ENCODE assay signal across 8 cellular contexts in the genomic region with DNA sequence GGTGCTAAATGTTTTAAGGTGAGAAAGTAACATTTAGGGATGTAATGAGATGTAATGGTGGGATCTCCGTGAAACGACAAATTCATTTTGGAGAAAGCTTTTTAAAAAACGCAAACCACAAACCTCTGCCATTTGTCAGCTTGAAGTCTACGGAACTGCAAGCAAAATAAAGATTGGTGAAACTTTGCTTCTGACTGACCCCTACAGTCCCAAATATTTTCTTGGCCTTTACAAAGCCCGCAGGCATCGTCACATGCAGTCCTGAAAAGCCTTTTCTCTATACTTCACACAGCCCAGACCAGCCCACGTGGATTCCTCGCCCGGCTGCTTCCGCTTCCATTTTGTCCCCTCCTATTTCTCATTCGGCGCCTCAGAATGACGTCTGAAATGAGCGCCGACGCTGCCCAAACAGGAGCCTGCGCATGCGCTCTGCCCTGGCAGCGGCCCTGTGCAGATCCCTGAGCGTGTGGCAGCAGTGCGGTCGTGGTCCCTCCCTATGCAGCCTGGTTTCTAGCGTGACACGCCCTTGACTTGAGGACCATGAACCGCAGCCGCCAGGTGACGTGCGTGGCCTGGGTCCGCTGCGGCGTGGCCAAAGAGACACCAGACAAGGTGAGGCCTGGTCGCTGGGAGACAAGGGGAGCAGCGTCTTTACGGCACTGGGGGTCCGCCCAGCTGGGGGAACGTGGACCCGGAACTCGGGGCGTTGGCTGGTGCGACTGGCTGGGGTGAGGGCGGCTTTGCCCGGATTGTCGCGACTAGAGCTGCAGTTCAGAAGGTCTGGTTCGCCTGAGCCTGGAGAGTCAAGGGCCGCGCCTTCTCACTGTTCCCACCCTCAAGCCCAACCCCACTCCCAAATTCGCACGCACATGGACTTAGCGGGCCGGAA. TPM values are rescaled to one million over a fixed set of nuclear protein-coding genes. Genes with fewer than 3 reads are reported as not detected.
A peak's percentile ranks its signal among the peaks of the same experiment; 100 is the strongest.
DNase-seq lines count a peak whose midpoint lies in the region; ATAC-seq and TF ChIP-seq lines count a peak whose summit lies in the region.

A gene (plus strand): TSS at position 440 of the 889 bp plus-strand sequence. CDS start 101 bp downstream, at position 541.

- peak within 1 kb of the TSS; percentile 59 for H3K4me3 ChIP-seq in mucosa of descending colon

- TF ChIP-seq CTCF in mucosa of descending colon (IDR thresholded peaks at IDR 0.05), result peak; percentile 12

- peak; percentile 92 for DNase-seq in DMS153 (lab: John Stamatoyannopoulos, UW)
- DNase-seq in OCI-M2 (lab: John Stamatoyannopoulos, UW; ENCODE audit: unreplicated experiment), result peak; percentile 30
- DNase-seq in activated T-cell treated with anti-CD3 and anti-CD28 coated beads for 4 hours, result peak; percentile 93
- DNase-seq in epithelial cell of prostate (ENCODE audit: low read depth, low spot score), result peak; percentile 74
- DNase-seq in mucosa of descending colon, result peak; percentile 96 to 99 (median 97)
- DNase-seq in stimulated activated CD8-positive, alpha-beta memory T cell treated with anti-CD3 and anti-CD28 coated beads, Interleukin-4, amount 100 ng/mL, for 1 hour (ENCODE audit: low read depth in 2 of 2, low spot score in 1 of 2), result peak; percentile 89 to 90

- no peaks in the 10 kb centered on the region for H3K36me3 ChIP-seq in mucosa of descending colon (ENCODE audit: low read depth)

- peak within 1 kb of the TSS; percentile 65 for H3K27ac ChIP-seq in epithelial cell of prostate

- no peaks in the 10 kb centered on the region for H3K9me3 ChIP-seq in mucosa of descending colon

- ATAC-seq in GM21576 (IDR thresholded peaks at IDR 0.05; ENCODE audit: unreplicated experiment) (peak; percentile 85), mucosa of descending colon (peak; percentile 98)

- TF ChIP-seq EP300 in Ishikawa (IDR thresholded peaks at IDR 0.05; ENCODE audit: borderline replicate concordance), result no peak

- peaks cover 17% of the 10 kb centered on the region for H3K4me1 ChIP-seq in mucosa of descending colon (ENCODE audit: low read depth)

- TF ChIP-seq RAD21 in Ishikawa (IDR thresholded peaks at IDR 0.05; ENCODE audit: low read depth), result no peak

- intact Hi-C loops in mucosa of descending colon (cut with DNase I, micrococcal nuclease), result no loop called here

TF ChIP-seq in Ishikawa, 13 proteins besides CTCF, POLR2A, EP300 and RAD21:
- TF ChIP-seq TAF1 (IDR thresholded peaks at IDR 0.05; ENCODE audit: low read depth), result peak; percentile 85
- TF ChIP-seq ZBTB7A (IDR thresholded peaks at IDR 0.05; ENCODE audit: low read depth), result peak; percentile 71; the same call in 1 of the 2 replicates
- TF ChIP-seq CREB1 (IDR thresholded peaks at IDR 0.05; ENCODE audit: low read depth), result peak; percentile 98
- TF ChIP-seq CEBPB (IDR thresholded peaks at IDR 0.05), result no peak
- TF ChIP-seq, protein P1, sequence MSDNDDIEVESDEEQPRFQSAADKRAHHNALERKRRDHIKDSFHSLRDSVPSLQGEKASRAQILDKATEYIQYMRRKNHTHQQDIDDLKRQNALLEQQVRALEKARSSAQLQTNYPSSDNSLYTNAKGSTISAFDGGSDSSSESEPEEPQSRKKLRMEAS (IDR thresholded peaks at IDR 0.05), result peak; percentile 99
- TF ChIP-seq TEAD4 (IDR thresholded peaks at IDR 0.05), result no peak
- TF ChIP-seq, protein P2, sequence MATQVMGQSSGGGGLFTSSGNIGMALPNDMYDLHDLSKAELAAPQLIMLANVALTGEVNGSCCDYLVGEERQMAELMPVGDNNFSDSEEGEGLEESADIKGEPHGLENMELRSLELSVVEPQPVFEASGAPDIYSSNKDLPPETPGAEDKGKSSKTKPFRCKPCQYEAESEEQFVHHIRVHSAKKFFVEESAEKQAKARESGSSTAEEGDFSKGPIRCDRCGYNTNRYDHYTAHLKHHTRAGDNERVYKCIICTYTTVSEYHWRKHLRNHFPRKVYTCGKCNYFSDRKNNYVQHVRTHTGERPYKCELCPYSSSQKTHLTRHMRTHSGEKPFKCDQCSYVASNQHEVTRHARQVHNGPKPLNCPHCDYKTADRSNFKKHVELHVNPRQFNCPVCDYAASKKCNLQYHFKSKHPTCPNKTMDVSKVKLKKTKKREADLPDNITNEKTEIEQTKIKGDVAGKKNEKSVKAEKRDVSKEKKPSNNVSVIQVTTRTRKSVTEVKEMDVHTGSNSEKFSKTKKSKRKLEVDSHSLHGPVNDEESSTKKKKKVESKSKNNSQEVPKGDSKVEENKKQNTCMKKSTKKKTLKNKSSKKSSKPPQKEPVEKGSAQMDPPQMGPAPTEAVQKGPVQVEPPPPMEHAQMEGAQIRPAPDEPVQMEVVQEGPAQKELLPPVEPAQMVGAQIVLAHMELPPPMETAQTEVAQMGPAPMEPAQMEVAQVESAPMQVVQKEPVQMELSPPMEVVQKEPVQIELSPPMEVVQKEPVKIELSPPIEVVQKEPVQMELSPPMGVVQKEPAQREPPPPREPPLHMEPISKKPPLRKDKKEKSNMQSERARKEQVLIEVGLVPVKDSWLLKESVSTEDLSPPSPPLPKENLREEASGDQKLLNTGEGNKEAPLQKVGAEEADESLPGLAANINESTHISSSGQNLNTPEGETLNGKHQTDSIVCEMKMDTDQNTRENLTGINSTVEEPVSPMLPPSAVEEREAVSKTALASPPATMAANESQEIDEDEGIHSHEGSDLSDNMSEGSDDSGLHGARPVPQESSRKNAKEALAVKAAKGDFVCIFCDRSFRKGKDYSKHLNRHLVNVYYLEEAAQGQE (IDR thresholded peaks at IDR 0.05; ENCODE audit: low read depth), result no peak
- TF ChIP-seq FOXM1 (IDR thresholded peaks at IDR 0.05; ENCODE audit: borderline replicate concordance, low read depth), result no peak
- TF ChIP-seq, protein P3, sequence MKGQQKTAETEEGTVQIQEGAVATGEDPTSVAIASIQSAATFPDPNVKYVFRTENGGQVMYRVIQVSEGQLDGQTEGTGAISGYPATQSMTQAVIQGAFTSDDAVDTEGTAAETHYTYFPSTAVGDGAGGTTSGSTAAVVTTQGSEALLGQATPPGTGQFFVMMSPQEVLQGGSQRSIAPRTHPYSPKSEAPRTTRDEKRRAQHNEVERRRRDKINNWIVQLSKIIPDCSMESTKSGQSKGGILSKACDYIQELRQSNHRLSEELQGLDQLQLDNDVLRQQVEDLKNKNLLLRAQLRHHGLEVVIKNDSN (IDR thresholded peaks at IDR 0.05), result peak; percentile 60
- peak; percentile 75 for TF ChIP-seq TCF12 (IDR thresholded peaks at IDR 0.05; ENCODE audit: low read depth)
- TF ChIP-seq YY1 (IDR thresholded peaks at IDR 0.05; ENCODE audit: low read depth), result peak; percentile 89

RNA-seq across cellular contexts. Expression of the gene that starts here (rescaled TPM):
- total RNA-seq in mucosa of descending colon, result 10 to 100 TPM; 18.4 to 31.8 (median 22.4) TPM

Comparison
In these comparisons a context has a peak if more than half of its experiments do, and no peak if none do; other contexts are left out.
1. Peak in every context shown above with its lines: DNase-seq, ATAC-seq, H3K4me3 ChIP-seq and H3K27ac ChIP-seq.
2. DNase-seq: peak in every context shown above with its lines; median percentile 97 in mucosa of descending colon; 93 in activated T-cell treated with anti-CD3 and anti-CD28 coated beads for 4 hours; 92 in DMS153; 90 in stimulated activated CD8-positive, alpha-beta memory T cell treated with anti-CD3 and anti-CD28 coated beads, Interleukin-4, amount 100 ng/mL, for 1 hour; 74 in epithelial cell of prostate; 30 in OCI-M2.